Comparison of ENCODE assay signal across 2 cellular contexts in genomic region chr7:154287370-154287769, GRCh38.
A peak's percentile ranks its signal among the peaks of the same experiment; 100 is the strongest.
TF ChIP-seq lines count a peak whose summit lies in the region.

No MANE protein-coding gene starts in this region.

TF ChIP-seq in Ishikawa, 13 proteins besides CTCF, POLR2A, EP300 and RAD21 (continued from another document):
- TF ChIP-seq REST (IDR thresholded peaks at IDR 0.05; ENCODE audit: low read depth) (peak; percentile 43; the same call in 1 of the 2 replicates), CREB1 (IDR thresholded peaks at IDR 0.05; ENCODE audit: low read depth) (no peak), ZBTB7A (IDR thresholded peaks at IDR 0.05; ENCODE audit: low read depth) (no peak)
TF ChIP-seq in Ishikawa: peak in this region for 1.

TF ChIP-seq in K562, 482 proteins besides CTCF, POLR2A, EP300 and RAD21 (continued from another document):
- no peak for TF ChIP-seq PATZ1 (CRISPR knock-in tag; IDR thresholded peaks at IDR 0.05; ENCODE audit: borderline replicate concordance)
- no peak for TF ChIP-seq DMBX1 (CRISPR knock-in tag; IDR thresholded peaks at IDR 0.05; ENCODE audit: borderline replicate concordance)
- TF ChIP-seq HDGF (IDR thresholded peaks at IDR 0.05) = no peak
- no peak for TF ChIP-seq SNIP1 (IDR thresholded peaks at IDR 0.05; ENCODE audit: low read depth)
- no peak for TF ChIP-seq CBX8 (IDR thresholded peaks at IDR 0.05; ENCODE audit: borderline replicate concordance, extremely low read depth, low read depth, low read length, poor library complexity, severe bottlenecking)
- no peak for TF ChIP-seq MCM3 (IDR thresholded peaks at IDR 0.05)
- TF ChIP-seq ZNF3 (CRISPR knock-in tag; IDR thresholded peaks at IDR 0.05) = no peak
- TF ChIP-seq CHCHD3 (CRISPR knock-in tag; IDR thresholded peaks at IDR 0.05) = no peak
- no peak for TF ChIP-seq NCOA6 (IDR thresholded peaks at IDR 0.05)
TF ChIP-seq in K562: peak in this region for 0.
